ENCODE assay signal across 15 cellular contexts in genomic region chr17:64773386-64773835, GRCh38.
DNase-seq lines count a peak whose midpoint lies in the region; ATAC-seq and TF ChIP-seq lines count a peak whose summit lies in the region.
"Had no signal": no experiment of that assay in that cellular context is flagged by ENCODE, and none has a peak within 500 bp of the region (broad histone marks: within the 10 kb centered on the region; RNA-seq: fewer than 3 reads in every experiment).

No MANE protein-coding gene starts in this region.

- 0 out of 2 replicates have a peak, but pooled peaks cover 6% of the 10 kb centered on the region for H3F3A ChIP-seq in SU-DHL-6 (ENCODE audit: insufficient read depth)

- H2AFZ ChIP-seq in SU-DHL-6 (ENCODE audit: low read depth, low read length, severe bottlenecking), result peak overlapping the region; percentile 54

- H3K9me2 ChIP-seq in SU-DHL-6 (replicated peaks; ENCODE audit: insufficient read depth, low read length), result no peaks in the 10 kb centered on the region

- H3K9me3 ChIP-seq in HUES48 (ENCODE audit: control insufficient read depth, insufficient read depth, low read length), result no peaks in the 10 kb centered on the region
- H3K9me3 ChIP-seq in SU-DHL-6 (ENCODE audit: insufficient read depth, low read length), result no peaks in the 10 kb centered on the region
- H3K9me3 ChIP-seq in iPS-20b (ENCODE audit: insufficient read depth, low read depth, low read length), result no peaks in the 10 kb centered on the region
- H3K9me3 ChIP-seq in suprapubic skin, result no peaks in the 10 kb centered on the region
- H3K9me3 ChIP-seq: HAP-1 had no signal

- no peak for ATAC-seq in HG03565 (IDR thresholded peaks at IDR 0.05; ENCODE audit: unreplicated experiment)
- ATAC-seq: stimulated activated effector memory CD8-positive, alpha-beta T cell treated with anti-CD3 and anti-CD28 coated beads, Interleukin-12 subunit alpha, Interleukin-12 subunit beta, amount 100 ng/mL, for 72 hours had no signal

- H3K27ac ChIP-seq in HUES48 (ENCODE audit: low read depth, low read length) (peak overlapping the region; percentile 20), SU-DHL-6 (ENCODE audit: low read depth, low read length) (no peak overlapping the region), iPS-20b (ENCODE audit: low read length) (no peak overlapping the region), suprapubic skin (no peak overlapping the region), substantia nigra (ENCODE audit: low read depth, low read length, poor library complexity, severe bottlenecking) (no peak overlapping the region)
- H3K27ac ChIP-seq: foreskin keratinocyte had no signal

- peak overlapping the region; percentile 75 for H3K4me2 ChIP-seq in SU-DHL-6 (ENCODE audit: low read depth, low read length, poor library complexity, severe bottlenecking)

- TF ChIP-seq CTCF in SU-DHL-6 (IDR thresholded peaks at IDR 0.05; ENCODE audit: insufficient read depth, low read length, poor library complexity, severe bottlenecking) (no peak), suprapubic skin (IDR thresholded peaks at IDR 0.05) (no peak)

- H3K4me3 ChIP-seq in HUES48 (ENCODE audit: low read depth, low read length), result peak overlapping the region; percentile 73
- H3K4me3 ChIP-seq in SU-DHL-6 (ENCODE audit: insufficient read depth, low read length, poor library complexity, severe bottlenecking), result peak overlapping the region; percentile 53
- H3K4me3 ChIP-seq in iPS-20b (ENCODE audit: low read length), result peak overlapping the region; percentile 74
- H3K4me3 ChIP-seq in suprapubic skin, result no peak overlapping the region

- H3K9ac ChIP-seq in HUES48 (ENCODE audit: low read depth, low read length), result 0 out of 2 replicates have a peak overlapping the region, but pooled peaks have one; percentile 44
- peak overlapping the region; percentile 57 for H3K9ac ChIP-seq in SU-DHL-6 (ENCODE audit: low read length)
- peak overlapping the region; percentile 62; the same call in 1 of the 2 replicates for H3K9ac ChIP-seq in iPS-20b (ENCODE audit: low read depth, low read length)

- H3K4me1 ChIP-seq in HUES48 (ENCODE audit: control insufficient read depth, insufficient read depth, low read length) (peaks cover 11% of the 10 kb centered on the region), iPS-20b (ENCODE audit: insufficient read depth, low read length) (peaks cover 11% of the 10 kb centered on the region; the same call in 1 of the 2 replicates), suprapubic skin (peaks cover 33% of the 10 kb centered on the region)
- H3K4me1 ChIP-seq: foreskin keratinocyte had no signal

- peak; percentile 48 to 62 for DNase-seq in suprapubic skin (ENCODE audit: low spot score in 2 of 2)
- DNase-seq in substantia nigra (lab: John Stamatoyannopoulos, UW), result no peak
- DNase-seq in GM19240 (ENCODE audit: insufficient read length, low spot score), result no peak
- DNase-seq: activated naive CD4-positive, alpha-beta T cell; CD4-positive, alpha-beta memory T cell; NCI-H748 treated with DMSO at 0.1 percent for 48 hours; retina; stimulated activated CD4-positive, alpha-beta T cell treated with anti-CD3 and anti-CD28 coated beads, Interleukin-4, amount 100 ng/mL, for 4 hours had no signal

- H3K36me3 ChIP-seq in HUES48 (ENCODE audit: control insufficient read depth, insufficient read depth, low read length) (no peaks in the 10 kb centered on the region), SU-DHL-6 (ENCODE audit: low read length) (no peaks in the 10 kb centered on the region), iPS-20b (ENCODE audit: insufficient read depth, low read depth, low read length) (no peaks in the 10 kb centered on the region), suprapubic skin (peaks cover 4% of the 10 kb centered on the region)
- H3K36me3 ChIP-seq: HAP-1 had no signal

- WGBS in suprapubic skin, result 95% methylated on average over 6 of the region's 6 CpGs

- no peaks in the 10 kb centered on the region for H4K20me1 ChIP-seq in SU-DHL-6 (ENCODE audit: low read depth, low read length)

- H3K27me3 ChIP-seq in HUES48 (ENCODE audit: control insufficient read depth, insufficient read depth, low read length) (peaks cover 33% of the 10 kb centered on the region), SU-DHL-6 (ENCODE audit: low read length) (no peaks in the 10 kb centered on the region), iPS-20b (ENCODE audit: insufficient read depth, low read length) (peaks cover 40% of the 10 kb centered on the region), suprapubic skin (no peaks in the 10 kb centered on the region)

- TF ChIP-seq EP300 in suprapubic skin (IDR thresholded peaks at IDR 0.05), result no peak

- no peaks in the 10 kb centered on the region for H3K79me2 ChIP-seq in SU-DHL-6 (ENCODE audit: insufficient read depth, low read length)

- TF ChIP-seq POLR2A in suprapubic skin (IDR thresholded peaks at IDR 0.05), result no peak

Comparison
In these comparisons a context has a peak if more than half of its experiments do, and no peak if none do; other contexts are left out.
1. DNase-seq: peak in suprapubic skin (2 of 2); none in substantia nigra (0 of 49) and GM19240 (single experiment).
2. Peak in every context shown above with its lines, with median percentiles within 50 percentile points of each other: H3K9ac ChIP-seq.